Comparison of ENCODE assay signal across 11 cellular contexts in the genomic region with DNA sequence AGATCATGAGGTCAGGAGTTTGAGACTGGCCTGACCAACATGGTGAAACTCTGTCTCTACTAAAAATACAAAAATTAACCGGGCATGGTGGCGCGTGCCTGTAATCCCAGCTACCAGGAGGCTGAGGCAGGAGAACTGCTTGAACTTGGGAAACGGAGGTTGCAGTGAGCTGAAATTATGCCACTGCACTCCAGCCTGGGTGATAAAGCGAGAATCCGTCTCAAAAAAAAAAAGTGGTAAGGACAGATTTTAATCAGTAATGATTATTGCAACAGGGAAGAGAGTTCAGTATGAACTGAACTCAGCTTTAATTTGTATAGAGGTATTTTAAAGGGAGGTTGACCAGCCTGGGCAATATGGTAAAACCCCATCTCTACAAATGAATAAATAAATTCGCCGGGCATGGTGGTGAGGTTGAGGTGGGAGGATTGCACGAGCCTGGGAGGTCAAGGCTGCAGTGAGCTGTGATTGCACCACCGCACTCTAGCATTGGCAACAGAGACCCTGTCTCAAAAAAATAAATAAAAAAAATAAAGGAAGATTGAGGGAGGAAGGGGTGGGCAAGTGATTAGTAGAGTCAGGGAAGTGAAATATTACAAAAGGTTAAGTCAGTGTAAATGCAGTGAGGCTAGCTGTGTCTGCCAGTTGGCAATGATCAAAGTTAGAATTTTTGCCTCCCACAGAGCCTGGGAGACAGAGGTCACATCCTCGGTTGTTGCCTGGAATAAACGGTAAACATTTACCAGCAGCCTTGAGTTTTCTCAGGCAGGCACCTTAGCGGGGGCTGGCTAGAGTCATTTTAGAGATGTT. TPM values are rescaled to one million over a fixed set of nuclear protein-coding genes. Genes with fewer than 3 reads are reported as not detected.
DNase-seq lines count a peak whose midpoint lies in the region; ATAC-seq and TF ChIP-seq lines count a peak whose summit lies in the region.
"Had no signal": no experiment of that assay in that cellular context is flagged by ENCODE, and none has a peak within 500 bp of the region (broad histone marks: within the 10 kb centered on the region; RNA-seq: fewer than 3 reads in every experiment).

No MANE protein-coding gene starts in this region.

- ATAC-seq in natural killer cell (no peak), memory B cell (ENCODE audit: low read depth) (no peak)
- no peak for ATAC-seq in natural killer cell treated with Interleukin-12 subunit alpha and Interleukin-12 subunit beta and Interleukin-15 and Interleukin-18, amount 100 ng/mL, for 72 hours

- intact Hi-C loops in natural killer cell (cut with micrococcal nuclease) = no loop called here

- no peak for TF ChIP-seq CTCF in natural killer cell (IDR thresholded peaks at IDR 0.05)

- H3K9me3 Mint-ChIP-seq in natural killer cell = no peaks in the 10 kb centered on the region
- H3K9me3 Mint-ChIP-seq in natural killer cell treated with Interleukin-12 subunit alpha and Interleukin-12 subunit beta and Interleukin-15 and Interleukin-18, amount 100 ng/mL, for 72 hours = no peaks in the 10 kb centered on the region
- H3K9me3 Mint-ChIP-seq in memory B cell = no peaks in the 10 kb centered on the region
- H3K9me3 Mint-ChIP-seq: activated naive CD4-positive, alpha-beta T cell treated with anti-CD3 and anti-CD28 coated beads, Interleukin-2, amount 50 U/mL, for 24 hours had no signal

- no peaks in the 10 kb centered on the region for H3K36me3 Mint-ChIP-seq in natural killer cell
- H3K36me3 Mint-ChIP-seq in natural killer cell treated with Interleukin-12 subunit alpha and Interleukin-12 subunit beta and Interleukin-15 and Interleukin-18, amount 100 ng/mL, for 72 hours = peaks cover 7% of the 10 kb centered on the region
- peaks cover 10% of the 10 kb centered on the region for H3K36me3 Mint-ChIP-seq in memory B cell

- DNase-seq in natural killer cell (no peak), brain pericyte (ENCODE audit: low read depth, low spot score) (peak; percentile 59), memory B cell (ENCODE audit: low spot score in 2 of 2) (no peak), activated gamma-delta T cell (lab: John Stamatoyannopoulos, UW) (no peak), GM03348 (ENCODE audit: low spot score) (no peak)
- DNase-seq in natural killer cell treated with Interleukin-12 subunit alpha and Interleukin-12 subunit beta and Interleukin-15 and Interleukin-18, amount 100 ng/mL, for 72 hours (ENCODE audit: low spot score) = no peak
- no peak for DNase-seq in activated CD8-positive, alpha-beta memory T cell treated with anti-CD3 and anti-CD28 coated beads for 24 hours
- DNase-seq in activated T-cell treated with anti-CD3 and anti-CD28 coated beads, Interleukin-2, amount 50 U/mL, for 48 hours = no peak
- DNase-seq: AML-193, midbrain had no signal

- H3K4me1 Mint-ChIP-seq in natural killer cell (peaks cover 23 to 28% of the 10 kb centered on the region in 2 donors), memory B cell (peaks cover 30% of the 10 kb centered on the region)
- H3K4me1 Mint-ChIP-seq in natural killer cell treated with Interleukin-12 subunit alpha and Interleukin-12 subunit beta and Interleukin-15 and Interleukin-18, amount 100 ng/mL, for 72 hours (ENCODE audit: low read depth in 2 of 2) = peaks cover 19 to 26% of the 10 kb centered on the region in 2 donors

- H3K27me3 Mint-ChIP-seq in natural killer cell (ENCODE audit: low read depth in 2 of 2) (no peaks in the 10 kb centered on the region), memory B cell (no peaks in the 10 kb centered on the region)
- no peaks in the 10 kb centered on the region for H3K27me3 Mint-ChIP-seq in natural killer cell treated with Interleukin-12 subunit alpha and Interleukin-12 subunit beta and Interleukin-15 and Interleukin-18, amount 100 ng/mL, for 72 hours
- H3K27me3 Mint-ChIP-seq: activated naive CD4-positive, alpha-beta T cell treated with anti-CD3 and anti-CD28 coated beads, Interleukin-2, amount 50 U/mL, for 24 hours had no signal

- no peak overlapping the region for H3K27ac Mint-ChIP-seq in natural killer cell
- peak overlapping the region in 1 of 2 donors; percentile 39 for H3K27ac Mint-ChIP-seq in natural killer cell treated with Interleukin-12 subunit alpha and Interleukin-12 subunit beta and Interleukin-15 and Interleukin-18, amount 100 ng/mL, for 72 hours
- peak overlapping the region; percentile 99 for H3K27ac Mint-ChIP-seq in memory B cell
- H3K27ac Mint-ChIP-seq: activated naive CD4-positive, alpha-beta T cell treated with anti-CD3 and anti-CD28 coated beads, Interleukin-2, amount 50 U/mL, for 24 hours had no signal

- H3K4me3 Mint-ChIP-seq in natural killer cell (peak overlapping the region; percentile 40), memory B cell (peak overlapping the region; percentile 72)
- H3K4me3 Mint-ChIP-seq in natural killer cell treated with Interleukin-12 subunit alpha and Interleukin-12 subunit beta and Interleukin-15 and Interleukin-18, amount 100 ng/mL, for 72 hours = no peak overlapping the region
- H3K4me3 Mint-ChIP-seq: activated naive CD4-positive, alpha-beta T cell treated with anti-CD3 and anti-CD28 coated beads, Interleukin-2, amount 50 U/mL, for 24 hours had no signal

RNA-seq across cellular contexts. Expression of a gene that starts 2.6 kb away (rescaled TPM):
- total RNA-seq in natural killer cell = 10 to 100 TPM; 59.3 to 73.8 (median 61.5) TPM
- 100 to 1,000 TPM; 169 to 339 TPM for total RNA-seq in natural killer cell treated with Interleukin-12 subunit alpha and Interleukin-12 subunit beta and Interleukin-15 and Interleukin-18, amount 100 ng/mL, for 72 hours

RNA-seq across cellular contexts. Expression of a gene that starts 16.4 kb away (rescaled TPM):
- 10 to 100 TPM in 2 of 3 donors, 1 to 10 TPM in 1; 7.5 to 61.6 (median 15.9) TPM for total RNA-seq in natural killer cell
- total RNA-seq in natural killer cell treated with Interleukin-12 subunit alpha and Interleukin-12 subunit beta and Interleukin-15 and Interleukin-18, amount 100 ng/mL, for 72 hours = 1 to 10 TPM; 4.9 to 7.3 TPM
